1 cellular context compared by ENCODE assay signal in the genomic region with DNA sequence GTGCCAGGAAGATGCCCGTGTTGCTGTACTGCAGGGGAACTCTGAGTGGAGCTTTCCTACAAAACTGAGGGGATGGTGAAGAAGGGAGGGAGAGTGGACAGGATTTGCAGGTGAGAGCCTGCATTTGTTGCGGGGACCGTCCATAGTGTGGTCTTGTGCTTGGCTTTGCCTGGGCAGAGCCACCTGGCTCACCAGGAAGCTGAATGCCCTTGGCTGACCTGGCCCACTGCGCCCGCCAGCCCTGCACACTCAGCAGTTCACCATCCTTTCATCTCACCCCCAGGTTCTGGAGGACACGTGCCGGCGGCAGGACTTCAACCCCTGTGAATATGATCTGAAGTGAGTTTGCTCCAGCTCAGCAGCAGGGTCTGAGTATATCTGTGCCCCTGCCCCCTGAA.
TF ChIP-seq lines count a peak whose summit lies in the region.

No MANE protein-coding gene starts in this region.

TF ChIP-seq in GM12878, 131 proteins besides CTCF, POLR2A, EP300 and RAD21:
- TF ChIP-seq USF2 (IDR thresholded peaks at IDR 0.05; ENCODE audit: borderline replicate concordance, low read depth, low read length) = no peak
- TF ChIP-seq ZBTB40 (IDR thresholded peaks at IDR 0.05; ENCODE audit: borderline replicate concordance) = no peak
- no peak for TF ChIP-seq SMARCA5 (IDR thresholded peaks at IDR 0.05)
- no peak for TF ChIP-seq ZNF384 (IDR thresholded peaks at IDR 0.05; ENCODE audit: borderline replicate concordance, low read depth, low read length)
- TF ChIP-seq SRF (IDR thresholded peaks at IDR 0.05; ENCODE audit: low read depth in 2 of 2, low read length in 2 of 2) = no peak
- no peak for TF ChIP-seq SMAD5 (IDR thresholded peaks at IDR 0.05; ENCODE audit: low read depth)
- no peak for TF ChIP-seq ZBTB4 (CRISPR knock-in tag; IDR thresholded peaks at IDR 0.05)
- TF ChIP-seq BHLHE40 (IDR thresholded peaks at IDR 0.05; ENCODE audit: borderline replicate concordance in 1 of 2, low read depth in 2 of 2, low read length in 1 of 2) = no peak
- TF ChIP-seq SUZ12 (IDR thresholded peaks at IDR 0.05; ENCODE audit: unreplicated experiment) = no peak
- no peak for TF ChIP-seq MXI1 (IDR thresholded peaks at IDR 0.05; ENCODE audit: low read depth, low read length)
- no peak for TF ChIP-seq ASH2L (IDR thresholded peaks at IDR 0.05; ENCODE audit: borderline replicate concordance, low read depth)
